Comparison of ENCODE assay signal across 2 cellular contexts in the genomic region with DNA sequence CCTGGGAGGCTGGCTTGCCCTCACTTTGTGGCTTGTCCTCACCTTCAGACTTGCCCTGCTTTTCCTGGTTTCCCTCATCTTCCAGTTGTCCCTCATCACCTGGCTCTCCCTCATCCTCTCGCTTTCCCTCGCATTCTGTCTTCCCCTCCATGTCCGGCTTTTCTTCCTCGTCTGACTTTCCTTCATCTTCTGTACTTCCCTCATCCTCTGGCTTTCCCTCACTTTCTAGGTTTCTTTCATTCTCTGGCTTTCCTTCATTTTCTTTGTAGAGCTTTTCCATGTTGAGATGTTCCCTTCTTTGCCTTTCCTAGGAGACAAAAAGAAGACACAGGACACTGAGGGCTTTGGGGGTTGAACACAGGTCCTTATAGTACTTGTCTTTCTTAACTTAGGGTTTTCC.
A peak's percentile ranks its signal among the peaks of the same experiment; 100 is the strongest.
TF ChIP-seq lines count a peak whose summit lies in the region.

No MANE protein-coding gene starts in this region.

TF ChIP-seq in A549, 52 proteins besides CTCF, POLR2A, EP300 and RAD21:
- no peak for TF ChIP-seq RCOR1 (IDR thresholded peaks at IDR 0.05; ENCODE audit: low read depth, low read length)

TF ChIP-seq in HEK293, 187 proteins besides CTCF, POLR2A, EP300 and RAD21:
- peak; percentile 95 for TF ChIP-seq PRDM1 (tag by site-specific recombination; IDR thresholded peaks at IDR 0.05)
- TF ChIP-seq, protein P1, sequence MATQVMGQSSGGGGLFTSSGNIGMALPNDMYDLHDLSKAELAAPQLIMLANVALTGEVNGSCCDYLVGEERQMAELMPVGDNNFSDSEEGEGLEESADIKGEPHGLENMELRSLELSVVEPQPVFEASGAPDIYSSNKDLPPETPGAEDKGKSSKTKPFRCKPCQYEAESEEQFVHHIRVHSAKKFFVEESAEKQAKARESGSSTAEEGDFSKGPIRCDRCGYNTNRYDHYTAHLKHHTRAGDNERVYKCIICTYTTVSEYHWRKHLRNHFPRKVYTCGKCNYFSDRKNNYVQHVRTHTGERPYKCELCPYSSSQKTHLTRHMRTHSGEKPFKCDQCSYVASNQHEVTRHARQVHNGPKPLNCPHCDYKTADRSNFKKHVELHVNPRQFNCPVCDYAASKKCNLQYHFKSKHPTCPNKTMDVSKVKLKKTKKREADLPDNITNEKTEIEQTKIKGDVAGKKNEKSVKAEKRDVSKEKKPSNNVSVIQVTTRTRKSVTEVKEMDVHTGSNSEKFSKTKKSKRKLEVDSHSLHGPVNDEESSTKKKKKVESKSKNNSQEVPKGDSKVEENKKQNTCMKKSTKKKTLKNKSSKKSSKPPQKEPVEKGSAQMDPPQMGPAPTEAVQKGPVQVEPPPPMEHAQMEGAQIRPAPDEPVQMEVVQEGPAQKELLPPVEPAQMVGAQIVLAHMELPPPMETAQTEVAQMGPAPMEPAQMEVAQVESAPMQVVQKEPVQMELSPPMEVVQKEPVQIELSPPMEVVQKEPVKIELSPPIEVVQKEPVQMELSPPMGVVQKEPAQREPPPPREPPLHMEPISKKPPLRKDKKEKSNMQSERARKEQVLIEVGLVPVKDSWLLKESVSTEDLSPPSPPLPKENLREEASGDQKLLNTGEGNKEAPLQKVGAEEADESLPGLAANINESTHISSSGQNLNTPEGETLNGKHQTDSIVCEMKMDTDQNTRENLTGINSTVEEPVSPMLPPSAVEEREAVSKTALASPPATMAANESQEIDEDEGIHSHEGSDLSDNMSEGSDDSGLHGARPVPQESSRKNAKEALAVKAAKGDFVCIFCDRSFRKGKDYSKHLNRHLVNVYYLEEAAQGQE (tag by site-specific recombination; IDR thresholded peaks at IDR 0.05) = no peak
